10 cellular contexts compared by ENCODE assay signal in the genomic region with DNA sequence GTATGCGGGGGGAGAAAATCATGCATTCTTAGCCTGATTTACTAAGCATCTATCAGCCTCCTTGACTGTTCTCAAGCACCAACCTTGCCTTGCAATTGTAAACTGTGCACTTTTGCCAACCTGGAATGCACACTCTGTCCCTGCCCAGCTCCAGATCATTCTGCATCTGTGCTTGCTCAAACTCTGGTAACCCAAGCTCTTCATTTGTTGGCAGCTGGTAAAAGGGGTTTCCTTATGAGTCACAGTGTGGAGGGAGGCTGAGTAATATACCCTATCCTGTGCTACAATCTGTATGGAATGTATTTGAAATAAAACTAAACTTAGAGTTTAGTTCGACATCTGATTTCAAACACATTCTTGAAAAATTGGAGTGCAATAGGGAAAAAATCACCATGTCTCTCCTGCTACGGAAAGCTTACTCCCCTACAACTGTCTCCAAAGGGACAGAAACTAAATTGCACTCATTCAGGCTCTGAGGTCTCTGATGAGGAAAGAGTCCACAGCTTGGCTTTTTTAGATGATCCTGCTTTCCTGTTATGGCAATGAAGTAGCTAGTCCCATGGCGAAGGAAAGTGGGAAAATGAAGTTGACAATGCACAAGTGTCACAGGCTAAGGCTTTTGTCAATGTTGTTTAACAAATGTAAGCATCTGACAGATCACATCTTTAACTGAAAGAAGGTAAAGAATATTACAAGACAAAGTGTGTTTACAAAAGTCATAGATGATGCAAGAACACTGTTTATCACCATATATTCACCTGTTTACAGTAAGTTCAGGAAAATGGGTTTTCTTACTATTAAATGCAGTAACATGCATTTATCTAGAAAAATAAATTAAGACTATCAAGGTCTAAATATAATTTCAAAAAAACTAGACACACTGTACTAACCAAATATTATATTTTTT.
DNase-seq lines count a peak whose midpoint lies in the region; ATAC-seq and TF ChIP-seq lines count a peak whose summit lies in the region.
"Had no signal": no experiment of that assay in that cellular context is flagged by ENCODE, and none has a peak within 500 bp of the region (broad histone marks: within the 10 kb centered on the region; RNA-seq: fewer than 3 reads in every experiment).

No MANE protein-coding gene starts in this region.

- CTCF ChIA-PET in A673 (lab: Charles Lee), result no interaction called here
- CTCF ChIA-PET in MCF 10A (lab: Yijun Ruan, JAX), result interaction anchor here (0.6 to 1.6 kb wide), 16 partner anchors 12 to 317 kb away, joined by 3 to 7 read pairs (median 3); a partner anchor contains a TSS

- H2BK15ac ChIP-seq in mesenchymal stem cell (ENCODE audit: low read depth, poor library complexity, severe bottlenecking), result no peak overlapping the region

- H3K4me1 ChIP-seq in A673 (ENCODE audit: insufficient read depth, low read length, poor library complexity, severe bottlenecking) (peaks cover 18% of the 10 kb centered on the region), mesenchymal stem cell (ENCODE audit: control insufficient read depth, insufficient read depth, low read depth, low read length) (peaks cover 5% of the 10 kb centered on the region)
- H3K4me1 ChIP-seq: parathyroid adenoma had no signal

- peak overlapping the region; percentile 29 for H4K8ac ChIP-seq in mesenchymal stem cell (ENCODE audit: low read length)

- peak overlapping the region in 1 of 2 experiments; percentile 54 for H2BK12ac ChIP-seq in mesenchymal stem cell (ENCODE audit: low read length in 2 of 2)

- TF ChIP-seq CTCF in A673 (conservative IDR thresholded peaks at IDR 0.05; ENCODE audit: low read depth, low read length) (no peak), MCF 10A (IDR thresholded peaks at IDR 0.05; ENCODE audit: unreplicated experiment) (no peak)

- H3K27ac ChIP-seq in A673 (ENCODE audit: low read depth, low read length, poor library complexity, severe bottlenecking) (peak overlapping the region; percentile 59), mesenchymal stem cell (ENCODE audit: low read length, poor library complexity, severe bottlenecking) (peak overlapping the region; percentile 97)
- H3K27ac ChIP-seq: parathyroid adenoma had no signal

- peak overlapping the region; percentile 84 for H3K9ac ChIP-seq in mesenchymal stem cell (ENCODE audit: low read length)
- H3K9ac ChIP-seq: parathyroid adenoma had no signal

- ATAC-seq in HG02884 (IDR thresholded peaks at IDR 0.05; ENCODE audit: unreplicated experiment), result peak; percentile 63
- no peak for ATAC-seq in HG03571 (IDR thresholded peaks at IDR 0.05; ENCODE audit: unreplicated experiment)
- ATAC-seq in GM21526 (IDR thresholded peaks at IDR 0.05; ENCODE audit: low FRiP score, unreplicated experiment), result no peak
- no peak for ATAC-seq in HG02981 (IDR thresholded peaks at IDR 0.05; ENCODE audit: unreplicated experiment)

- intact Hi-C loops in A673 (cut with micrococcal nuclease; ENCODE audit: unreplicated experiment) (no loop called here), MCF 10A (cut with micrococcal nuclease) (loop anchor here (1.0 kb wide), 2 partner anchors 45 to 83 kb away; no protein-coding TSS in a partner anchor)
- intact Hi-C loops in activated T-helper 2 cell treated with anti-CD3 and anti-CD28 coated beads, Interferon-gamma antibody, Interleukin-2, Interleukin-4, amounts not matched to agents 10 μg/mL and 5 μg/mL and 100 μg/mL, durations not matched to agents 14 hours and 24 hours and 36 hours (cut with micrococcal nuclease), result no loop called here

- no peak overlapping the region for H3K4me3 ChIP-seq in A673 (ENCODE audit: low read depth, low read length, poor library complexity, severe bottlenecking)
- peak overlapping the region in 1 of 2 experiments; percentile 67 for H3K4me3 ChIP-seq in mesenchymal stem cell (ENCODE audit: insufficient read depth in 1 of 2, low read depth in 1 of 2, low read length in 2 of 2)

- DNase-seq in A673 (ENCODE audit: low spot score), result peak; percentile 77
- peak; percentile 96 for DNase-seq in MCF 10A (ENCODE audit: unreplicated experiment)
- peak; percentile 95 for DNase-seq in mesenchymal stem cell
- no peak for DNase-seq in activated T-helper 2 cell treated with anti-CD3 and anti-CD28 coated beads, Interferon-gamma antibody, Interleukin-2, Interleukin-4, amounts not matched to agents 10 μg/mL and 5 μg/mL and 100 μg/mL, durations not matched to agents 14 hours and 24 hours and 36 hours (ENCODE audit: low spot score)
- DNase-seq: activated B cell treated with CpG ODN at 0.5 μM for 24 hours had no signal

- no peak overlapping the region for H3K14ac ChIP-seq in mesenchymal stem cell (ENCODE audit: low read length in 2 of 2)

- peak overlapping the region; percentile 82 for H3K27ac Mint-ChIP-seq in MCF 10A (ENCODE audit: low read depth, unreplicated experiment)
- H3K27ac Mint-ChIP-seq in activated T-helper 2 cell treated with anti-CD3 and anti-CD28 coated beads, Interferon-gamma antibody, Interleukin-2, Interleukin-4, amounts not matched to agents 10 μg/mL and 5 μg/mL and 100 μg/mL, durations not matched to agents 14 hours and 24 hours and 36 hours, result no peak overlapping the region
- H3K27ac Mint-ChIP-seq: activated B cell treated with CpG ODN at 0.5 μM for 24 hours had no signal

- H2AFZ ChIP-seq in mesenchymal stem cell (ENCODE audit: low read depth, low read length), result no peak overlapping the region
- H2AFZ ChIP-seq: parathyroid adenoma had no signal

- peak overlapping the region; percentile 59 for H3K4me2 ChIP-seq in mesenchymal stem cell (ENCODE audit: low read length, poor library complexity, severe bottlenecking)

- no peak overlapping the region for H3K23ac ChIP-seq in mesenchymal stem cell (ENCODE audit: low read length in 2 of 2)

- H3K9me3 ChIP-seq in A673 (ENCODE audit: low read depth, low read length, poor library complexity, severe bottlenecking) (no peaks in the 10 kb centered on the region), mesenchymal stem cell (ENCODE audit: control insufficient read depth, low read length) (peaks cover 9% of the 10 kb centered on the region)

- H3K27me3 ChIP-seq in A673 (replicated peaks; ENCODE audit: insufficient read depth, low read depth, low read length, poor library complexity) (no peaks in the 10 kb centered on the region), mesenchymal stem cell (ENCODE audit: control insufficient read depth in 1 of 2, insufficient read depth in 1 of 2, low read length in 2 of 2) (no peaks in the 10 kb centered on the region)

- H3K9me3 Mint-ChIP-seq in MCF 10A (ENCODE audit: unreplicated experiment), result no peaks in the 10 kb centered on the region
- H3K9me3 Mint-ChIP-seq in activated T-helper 2 cell treated with anti-CD3 and anti-CD28 coated beads, Interferon-gamma antibody, Interleukin-2, Interleukin-4, amounts not matched to agents 10 μg/mL and 5 μg/mL and 100 μg/mL, durations not matched to agents 14 hours and 24 hours and 36 hours, result no peaks in the 10 kb centered on the region
- H3K9me3 Mint-ChIP-seq: activated B cell treated with CpG ODN at 0.5 μM for 24 hours had no signal

- POLR2A ChIA-PET in A673 (lab: Charles Lee; ENCODE audit: low non-redundant PET) (interaction anchor here (0.6 kb wide), 1 partner anchor 58 kb away, joined by 3 read pairs; no protein-coding TSS in a partner anchor), MCF 10A (lab: Yijun Ruan, JAX) (interaction anchor here (0.5 to 4.5 kb wide), 35 partner anchors 9 to 532 kb away, joined by 3 to 54 read pairs (median 5); a partner anchor contains a TSS)

- no peaks in the 10 kb centered on the region for H3K27me3 Mint-ChIP-seq in MCF 10A (ENCODE audit: insufficient read depth, unreplicated experiment)
- peaks cover 40% of the 10 kb centered on the region for H3K27me3 Mint-ChIP-seq in activated T-helper 2 cell treated with anti-CD3 and anti-CD28 coated beads, Interferon-gamma antibody, Interleukin-2, Interleukin-4, amounts not matched to agents 10 μg/mL and 5 μg/mL and 100 μg/mL, durations not matched to agents 14 hours and 24 hours and 36 hours (ENCODE audit: low read depth)

- no peak overlapping the region for H4K91ac ChIP-seq in mesenchymal stem cell (ENCODE audit: low read length)

- H2BK5ac ChIP-seq in mesenchymal stem cell (ENCODE audit: low read depth, low read length, poor library complexity, severe bottlenecking), result peak overlapping the region; percentile 80

- BruUV-seq in A673 (replicated peaks; lab: Mats Ljungman, UMichigan) (no TSS peak), MCF 10A (replicated peaks; lab: Mats Ljungman, UMichigan) (no TSS peak)

- H3K4me3 Mint-ChIP-seq in MCF 10A (ENCODE audit: unreplicated experiment), result peak overlapping the region; percentile 58
- no peak overlapping the region for H3K4me3 Mint-ChIP-seq in activated T-helper 2 cell treated with anti-CD3 and anti-CD28 coated beads, Interferon-gamma antibody, Interleukin-2, Interleukin-4, amounts not matched to agents 10 μg/mL and 5 μg/mL and 100 μg/mL, durations not matched to agents 14 hours and 24 hours and 36 hours (ENCODE audit: low read depth)
- H3K4me3 Mint-ChIP-seq: activated B cell treated with CpG ODN at 0.5 μM for 24 hours had no signal

- H3K18ac ChIP-seq in mesenchymal stem cell (ENCODE audit: low read depth in 1 of 2, low read length in 2 of 2), result peak overlapping the region; percentile 18 to 34

- H3K4ac ChIP-seq in mesenchymal stem cell (ENCODE audit: low read depth in 1 of 2, low read length in 2 of 2), result peak overlapping the region in 1 of 2 experiments; percentile 57

- H3K36me3 ChIP-seq in A673 (ENCODE audit: insufficient read depth, low read length, poor library complexity, severe bottlenecking) (no peaks in the 10 kb centered on the region), mesenchymal stem cell (ENCODE audit: control insufficient read depth in 1 of 2, insufficient read depth in 2 of 2, low read depth in 1 of 2, low read length in 2 of 2) (no peaks in the 10 kb centered on the region)

- peaks cover 47% of the 10 kb centered on the region for H3K4me1 Mint-ChIP-seq in MCF 10A (ENCODE audit: insufficient read depth, unreplicated experiment)
- H3K4me1 Mint-ChIP-seq in activated T-helper 2 cell treated with anti-CD3 and anti-CD28 coated beads, Interferon-gamma antibody, Interleukin-2, Interleukin-4, amounts not matched to agents 10 μg/mL and 5 μg/mL and 100 μg/mL, durations not matched to agents 14 hours and 24 hours and 36 hours (ENCODE audit: low read depth), result peaks cover 2% of the 10 kb centered on the region
- H3K4me1 Mint-ChIP-seq: activated B cell treated with CpG ODN at 0.5 μM for 24 hours had no signal

- peaks cover 7% of the 10 kb centered on the region for H3K36me3 Mint-ChIP-seq in MCF 10A (ENCODE audit: insufficient read depth, unreplicated experiment)
- H3K36me3 Mint-ChIP-seq in activated T-helper 2 cell treated with anti-CD3 and anti-CD28 coated beads, Interferon-gamma antibody, Interleukin-2, Interleukin-4, amounts not matched to agents 10 μg/mL and 5 μg/mL and 100 μg/mL, durations not matched to agents 14 hours and 24 hours and 36 hours (ENCODE audit: low read depth), result no peaks in the 10 kb centered on the region

- peaks cover 4% of the 10 kb centered on the region for H3K79me1 ChIP-seq in mesenchymal stem cell (replicated peaks; ENCODE audit: low read length, poor library complexity, severe bottlenecking)

- H2BK120ac ChIP-seq in mesenchymal stem cell (ENCODE audit: low read depth, low read length), result no peak overlapping the region

- peak overlapping the region; percentile 63 for H2AK5ac ChIP-seq in mesenchymal stem cell (ENCODE audit: low read length, severe bottlenecking)

- 4% methylated on average over 4 of the region's 4 CpGs for WGBS in mesenchymal stem cell
